11 cellular contexts compared by ENCODE assay signal in genomic region chr1:111669268-111669667, GRCh38. TPM values are rescaled to one million over a fixed set of nuclear protein-coding genes. Genes with fewer than 3 reads are reported as not detected.
DNase-seq lines count a peak whose midpoint lies in the region; ATAC-seq, FAIRE-seq and TF ChIP-seq lines count a peak whose summit lies in the region.
"Had no signal": no experiment of that assay in that cellular context is flagged by ENCODE, and none has a peak within 500 bp of the region (broad histone marks: within the 10 kb centered on the region; RNA-seq: fewer than 3 reads in every experiment).

No MANE protein-coding gene starts in this region.

- H3K9me3 ChIP-seq in CD4-positive, alpha-beta T cell (ENCODE audit: control insufficient read depth, low read length) = no peaks in the 10 kb centered on the region
- H3K9me3 ChIP-seq in HUES48 (ENCODE audit: control insufficient read depth, insufficient read depth, low read length) (no peaks in the 10 kb centered on the region), astrocyte (ENCODE audit: insufficient read depth, low read depth, low read length) (no peaks in the 10 kb centered on the region), small intestine (ENCODE audit: control insufficient read depth, low read depth) (no peaks in the 10 kb centered on the region)

- no peak for FAIRE-seq in astrocyte (lab: Jason Lieb, UNC)
- no peak for FAIRE-seq in small intestine (lab: Jason Lieb, UNC)

- 21 to 25% (median 23%) methylated on average over 1 of the region's 1 CpG for WGBS in small intestine, 3 donors

- H4K20me1 ChIP-seq in astrocyte (ENCODE audit: insufficient read depth, low read length) = peaks cover 58% of the 10 kb centered on the region

- H3K4me1 ChIP-seq in HUES48 (ENCODE audit: control insufficient read depth, insufficient read depth, low read length) (peaks cover 10% of the 10 kb centered on the region), astrocyte (ENCODE audit: insufficient read depth, low read length) (no peaks in the 10 kb centered on the region), small intestine (ENCODE audit: control insufficient read depth in 2 of 2, insufficient read depth in 1 of 2, low read depth in 1 of 2, low read length in 1 of 2) (peaks cover 0 to 4% of the 10 kb centered on the region in 2 donors)

- peak overlapping the region; percentile 79 for H3K27ac Mint-ChIP-seq in CD4-positive, alpha-beta T cell
- H3K27ac Mint-ChIP-seq in astrocyte (ENCODE audit: unreplicated experiment) = no peak overlapping the region
- H3K27ac Mint-ChIP-seq in naive thymus-derived CD8-positive, alpha-beta T cell = peak overlapping the region; percentile 6 to 82 (median 56)

- H3K9ac ChIP-seq in HUES48 (ENCODE audit: low read depth, low read length) (no peak overlapping the region), astrocyte (ENCODE audit: low read length) (no peak overlapping the region)

- peaks cover 4% of the 10 kb centered on the region; the same call in 1 of the 2 replicates for H3K36me3 ChIP-seq in HUES48 (ENCODE audit: control insufficient read depth, insufficient read depth, low read length)
- no peaks in the 10 kb centered on the region for H3K36me3 ChIP-seq in astrocyte (ENCODE audit: insufficient read depth, low read length)
- peaks cover 0 to 4% of the 10 kb centered on the region in 2 donors for H3K36me3 ChIP-seq in small intestine (ENCODE audit: control insufficient read depth in 2 of 2, insufficient read depth in 2 of 2, low read length in 2 of 2)

- H3K79me2 ChIP-seq in astrocyte (ENCODE audit: insufficient read depth, low read length) = peaks cover 53% of the 10 kb centered on the region

- H3K27ac ChIP-seq in CD4-positive, alpha-beta T cell (ENCODE audit: low read depth, low read length) = no peak overlapping the region
- peak overlapping the region; percentile 20 for H3K27ac ChIP-seq in HUES48 (ENCODE audit: low read depth, low read length)
- H3K27ac ChIP-seq in astrocyte (ENCODE audit: low read depth, low read length) = no peak overlapping the region
- H3K27ac ChIP-seq in small intestine (ENCODE audit: low read depth in 1 of 2, low read length in 1 of 2) = no peak overlapping the region

- peaks cover under 1% of the 10 kb centered on the region for H3K9me3 Mint-ChIP-seq in CD4-positive, alpha-beta T cell
- no peaks in the 10 kb centered on the region for H3K9me3 Mint-ChIP-seq in astrocyte (ENCODE audit: unreplicated experiment)
- peaks cover 0 to under 1% (median 0%) of the 10 kb centered on the region in 9 donors for H3K9me3 Mint-ChIP-seq in naive thymus-derived CD8-positive, alpha-beta T cell

- POLR2A ChIA-PET in CD4-positive, alpha-beta T cell (lab: Charles Lee) = interaction anchor here (0.6 to 1.4 kb wide), 2 partner anchors 161 to 1191 kb away, joined by 3 to 4 read pairs; no protein-coding TSS in a partner anchor
- POLR2A ChIA-PET in naive thymus-derived CD8-positive, alpha-beta T cell (lab: Charles Lee) = no interaction called here

- H3K4me1 Mint-ChIP-seq in CD4-positive, alpha-beta T cell (ENCODE audit: low read depth) = peaks cover 90% of the 10 kb centered on the region
- peaks cover 21% of the 10 kb centered on the region for H3K4me1 Mint-ChIP-seq in astrocyte (ENCODE audit: low read depth, unreplicated experiment)
- H3K4me1 Mint-ChIP-seq in naive thymus-derived CD8-positive, alpha-beta T cell = peaks cover 42 to 90% (median 81%) of the 10 kb centered on the region in 4 donors

- ATAC-seq in CD4-positive, alpha-beta T cell (ENCODE audit: poor library complexity) = no peak
- ATAC-seq in naive thymus-derived CD8-positive, alpha-beta T cell = no peak

- intact Hi-C loops in CD4-positive, alpha-beta T cell (cut with DNase I, micrococcal nuclease) = loop anchor here in 1 of 2 experiments (10.0 kb wide), 1 partner anchor 444 kb away; the partner anchor contains the start of gene CHI3L2

- TF ChIP-seq CTCF in CD4-positive, alpha-beta T cell (IDR thresholded peaks at IDR 0.05) = no peak
- TF ChIP-seq CTCF in astrocyte (IDR thresholded peaks at IDR 0.05; ENCODE audit: insufficient read depth, low read depth, low read length) = no peak

- no peak overlapping the region for H2AFZ ChIP-seq in astrocyte (ENCODE audit: low read depth, low read length)

- peaks cover 74% of the 10 kb centered on the region for H3K36me3 Mint-ChIP-seq in CD4-positive, alpha-beta T cell (ENCODE audit: low read depth)
- peaks cover 6% of the 10 kb centered on the region for H3K36me3 Mint-ChIP-seq in astrocyte (ENCODE audit: low read depth, unreplicated experiment)
- peaks cover 4 to 24% (median 12%) of the 10 kb centered on the region in 3 donors for H3K36me3 Mint-ChIP-seq in naive thymus-derived CD8-positive, alpha-beta T cell

- no peak overlapping the region for H3K4me2 ChIP-seq in astrocyte (ENCODE audit: low read length)

- H3K27me3 Mint-ChIP-seq in CD4-positive, alpha-beta T cell = no peaks in the 10 kb centered on the region
- no peaks in the 10 kb centered on the region for H3K27me3 Mint-ChIP-seq in astrocyte (ENCODE audit: low read depth, unreplicated experiment)
- no peaks in the 10 kb centered on the region for H3K27me3 Mint-ChIP-seq in naive thymus-derived CD8-positive, alpha-beta T cell
- H3K27me3 Mint-ChIP-seq: brain had no signal

- peak overlapping the region; percentile 0 for H3K4me3 Mint-ChIP-seq in CD4-positive, alpha-beta T cell
- no peak overlapping the region for H3K4me3 Mint-ChIP-seq in astrocyte (ENCODE audit: unreplicated experiment)
- peak overlapping the region in 5 of 10 donors; percentile 0 to 29 (median 8) for H3K4me3 Mint-ChIP-seq in naive thymus-derived CD8-positive, alpha-beta T cell
- H3K4me3 Mint-ChIP-seq: brain had no signal

- no peak for DNase-seq in CD4-positive, alpha-beta T cell
- DNase-seq in astrocyte (ENCODE audit: low read depth) = peak; percentile 14
- DNase-seq in naive thymus-derived CD8-positive, alpha-beta T cell = no peak
- no peak for DNase-seq in small intestine
- DNase-seq in islet precursor cell = no peak
- no peak for DNase-seq in activated naive CD4-positive, alpha-beta T cell treated with anti-CD3 and anti-CD28 coated beads, Interleukin-2, amount 50 U/mL, for 16 hours
- DNase-seq: NCI-H1417, NCI-H510A treated with DMSO at 0.1 percent for 48 hours, T-helper 9 cell had no signal

- no peaks in the 10 kb centered on the region for H3K27me3 ChIP-seq in CD4-positive, alpha-beta T cell (ENCODE audit: control insufficient read depth, insufficient read depth, low read length)
- H3K27me3 ChIP-seq in HUES48 (ENCODE audit: control insufficient read depth, insufficient read depth, low read length) (no peaks in the 10 kb centered on the region), astrocyte (ENCODE audit: insufficient read depth, low read length) (no peaks in the 10 kb centered on the region), small intestine (ENCODE audit: control insufficient read depth in 2 of 2, insufficient read depth in 2 of 2, low read length in 2 of 2) (no peaks in the 10 kb centered on the region)

- H3K4me3 ChIP-seq in HUES48 (ENCODE audit: low read depth, low read length) = no peak overlapping the region
- no peak overlapping the region for H3K4me3 ChIP-seq in astrocyte (ENCODE audit: insufficient read depth, low read depth, low read length)
- no peak overlapping the region for H3K4me3 ChIP-seq in small intestine (ENCODE audit: low read depth in 1 of 2, low read length in 2 of 2)

- CTCF ChIA-PET in CD4-positive, alpha-beta T cell (lab: Charles Lee) = interaction anchor here (1.4 to 1.6 kb wide), 2 partner anchors 161 kb away, joined by 4 read pairs; no protein-coding TSS in a partner anchor

RNA-seq across cellular contexts. Expression of gene RAP1A, which starts 49.7 kb away (rescaled TPM):
- 10 to 100 TPM; 63.8 to 67.1 TPM for total RNA-seq in CD4-positive, alpha-beta T cell
- total RNA-seq in astrocyte = 63.9 and 66.6 TPM in 2 replicates
- total RNA-seq in naive thymus-derived CD8-positive, alpha-beta T cell = 100 to 1,000 TPM; 124 to 130 TPM
- polyA plus RNA-seq in naive thymus-derived CD8-positive, alpha-beta T cell = 10 to 100 TPM; 43.4 to 53.9 (median 50.0) TPM
- polyA plus RNA-seq in small intestine = 100 to 1,000 TPM in 1 of 3 donors, 10 to 100 TPM in 2; 75.4 to 150 (median 92.1) TPM
